ENCODE assay signal across 8 cellular contexts in the genomic region with DNA sequence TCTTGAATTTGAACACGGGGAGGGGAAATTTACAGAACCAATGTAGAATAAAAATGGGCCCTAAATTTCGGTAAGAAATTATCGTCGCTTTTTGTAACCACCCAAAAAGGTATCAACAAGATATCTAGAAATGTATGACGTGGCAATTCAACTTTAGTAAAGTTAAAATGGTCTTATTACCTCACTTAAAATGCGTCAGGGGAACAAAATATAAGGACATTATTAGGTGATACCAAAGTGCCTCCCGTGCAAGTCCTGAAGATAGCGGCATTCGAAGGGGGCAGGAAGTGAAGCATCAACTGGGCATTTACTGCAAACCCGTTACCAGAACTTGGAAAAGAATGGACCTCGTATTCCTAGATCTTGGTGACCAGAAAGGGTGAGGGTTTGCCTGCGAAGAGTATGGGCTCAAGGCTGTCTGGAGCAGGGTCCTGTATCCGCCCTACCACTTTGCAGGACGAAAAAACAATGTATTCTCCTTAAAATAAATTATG. TPM values are rescaled to one million over a fixed set of nuclear protein-coding genes. Genes with fewer than 3 reads are reported as not detected.
A peak's percentile ranks its signal among the peaks of the same experiment; 100 is the strongest.
DNase-seq lines count a peak whose midpoint lies in the region; ATAC-seq, FAIRE-seq and TF ChIP-seq lines count a peak whose summit lies in the region.

No MANE protein-coding gene starts in this region.

- H3K27ac Mint-ChIP-seq in activated CD8-positive, alpha-beta memory T cell treated with anti-CD3 and anti-CD28 coated beads, Interleukin-2, amount 10 ng/mL, durations not matched to agents 7 days and 5 days, result peak overlapping the region; percentile 54
- peak overlapping the region; percentile 70 for H3K27ac Mint-ChIP-seq in activated T-helper 1 cell treated with anti-CD3 and anti-CD28 coated beads, Interleukin-12 subunit alpha, Interleukin-12 subunit beta, Interleukin-2, Interleukin-4 antibody, amounts not matched to agents 30 ng/mL and 10 ng/mL and 1 ng/mL, durations not matched to agents 14 hours and 24 hours and 36 hours

- dilution Hi-C loops in keratinocyte (cut with MboI; ENCODE audit: extremely low pct_ligation_motif_present, low sequenced_read_pairs), result no loop called here

- H3K9me3 ChIP-seq in keratinocyte (ENCODE audit: control insufficient read depth, low read depth, low read length) (no peaks in the 10 kb centered on the region), tibial artery (no peaks in the 10 kb centered on the region)

- no peaks in the 10 kb centered on the region for H4K20me1 ChIP-seq in keratinocyte (ENCODE audit: control insufficient read depth, extremely low read depth, insufficient read depth, low read length)

- H3K36me3 ChIP-seq in keratinocyte (ENCODE audit: control insufficient read depth in 2 of 2, extremely low read depth in 1 of 2, insufficient read depth in 2 of 2, low read length in 2 of 2) (no peaks in the 10 kb centered on the region), tibial artery (no peaks in the 10 kb centered on the region)

- peaks cover 11% of the 10 kb centered on the region for H3K27me3 ChIP-seq in keratinocyte (ENCODE audit: control insufficient read depth, extremely low read depth, insufficient read depth, low read length)
- H3K27me3 ChIP-seq in tibial artery, result no peaks in the 10 kb centered on the region

- H3K4me3 ChIP-seq in keratinocyte (ENCODE audit: control insufficient read depth in 2 of 3, extremely low read depth in 1 of 3, insufficient read depth in 2 of 3, low read depth in 1 of 3, low read length in 3 of 3) (peak overlapping the region; percentile 70 to 84 (median 73)), tibial artery (peak overlapping the region; percentile 84 to 87)

- H3K27ac ChIP-seq in keratinocyte (ENCODE audit: control insufficient read depth, insufficient read depth, low read length), result no peak overlapping the region
- H3K27ac ChIP-seq in tibial artery, result peak overlapping the region; percentile 83 to 86

- peak overlapping the region; percentile 60 for H3K9ac ChIP-seq in keratinocyte (ENCODE audit: control insufficient read depth, extremely low read depth, insufficient read depth, low read length)

- no peaks in the 10 kb centered on the region for H3K9me3 Mint-ChIP-seq in activated CD8-positive, alpha-beta memory T cell treated with anti-CD3 and anti-CD28 coated beads, Interleukin-2, amount 10 ng/mL, durations not matched to agents 7 days and 5 days (ENCODE audit: low read depth)
- no peaks in the 10 kb centered on the region for H3K9me3 Mint-ChIP-seq in activated T-helper 1 cell treated with anti-CD3 and anti-CD28 coated beads, Interleukin-12 subunit alpha, Interleukin-12 subunit beta, Interleukin-2, Interleukin-4 antibody, amounts not matched to agents 30 ng/mL and 10 ng/mL and 1 ng/mL, durations not matched to agents 14 hours and 24 hours and 36 hours

- DNase-seq in activated CD8-positive, alpha-beta memory T cell treated with anti-CD3 and anti-CD28 coated beads, Interleukin-2, amount 10 ng/mL, durations not matched to agents 7 days and 5 days, result no peak
- DNase-seq in activated CD8-positive, alpha-beta memory T cell treated with anti-CD3 and anti-CD28 coated beads for 24 hours, result no peak
- DNase-seq in activated T-helper 1 cell treated with anti-CD3 and anti-CD28 coated beads, Interleukin-12 subunit alpha, Interleukin-12 subunit beta, Interleukin-2, Interleukin-4 antibody, amounts not matched to agents 30 ng/mL and 10 ng/mL and 1 ng/mL, durations not matched to agents 14 hours and 24 hours and 36 hours (ENCODE audit: low spot score), result no peak
- DNase-seq in keratinocyte (ENCODE audit: low read depth, low spot score) (no peak), tibial artery (no peak), SKM-1 treated with dmso at 0.1 percent for 144 hours (lab: John Stamatoyannopoulos, UW; ENCODE audit: unreplicated experiment) (no peak), AG20443 (ENCODE audit: low spot score) (no peak)

- no peak for ATAC-seq in activated CD8-positive, alpha-beta memory T cell treated with anti-CD3 and anti-CD28 coated beads, Interleukin-2, amount 10 ng/mL, durations not matched to agents 7 days and 5 days
- no peak for ATAC-seq in HG03432 (IDR thresholded peaks at IDR 0.05; ENCODE audit: unreplicated experiment)

- no peaks in the 10 kb centered on the region for H3K27me3 Mint-ChIP-seq in activated CD8-positive, alpha-beta memory T cell treated with anti-CD3 and anti-CD28 coated beads, Interleukin-2, amount 10 ng/mL, durations not matched to agents 7 days and 5 days
- no peaks in the 10 kb centered on the region for H3K27me3 Mint-ChIP-seq in activated T-helper 1 cell treated with anti-CD3 and anti-CD28 coated beads, Interleukin-12 subunit alpha, Interleukin-12 subunit beta, Interleukin-2, Interleukin-4 antibody, amounts not matched to agents 30 ng/mL and 10 ng/mL and 1 ng/mL, durations not matched to agents 14 hours and 24 hours and 36 hours (ENCODE audit: insufficient read depth)

- H3K4me1 Mint-ChIP-seq in activated CD8-positive, alpha-beta memory T cell treated with anti-CD3 and anti-CD28 coated beads, Interleukin-2, amount 10 ng/mL, durations not matched to agents 7 days and 5 days, result peaks cover 18% of the 10 kb centered on the region
- H3K4me1 Mint-ChIP-seq in activated T-helper 1 cell treated with anti-CD3 and anti-CD28 coated beads, Interleukin-12 subunit alpha, Interleukin-12 subunit beta, Interleukin-2, Interleukin-4 antibody, amounts not matched to agents 30 ng/mL and 10 ng/mL and 1 ng/mL, durations not matched to agents 14 hours and 24 hours and 36 hours (ENCODE audit: low read depth), result peaks cover 10% of the 10 kb centered on the region

- no peaks in the 10 kb centered on the region for H3K9me1 ChIP-seq in keratinocyte (ENCODE audit: control insufficient read depth, extremely low read depth, insufficient read depth, low read length)

- FAIRE-seq in keratinocyte (lab: Jason Lieb, UNC), result peak; percentile 65

- peak overlapping the region; percentile 74 for H3K4me3 Mint-ChIP-seq in activated CD8-positive, alpha-beta memory T cell treated with anti-CD3 and anti-CD28 coated beads, Interleukin-2, amount 10 ng/mL, durations not matched to agents 7 days and 5 days
- H3K4me3 Mint-ChIP-seq in activated T-helper 1 cell treated with anti-CD3 and anti-CD28 coated beads, Interleukin-12 subunit alpha, Interleukin-12 subunit beta, Interleukin-2, Interleukin-4 antibody, amounts not matched to agents 30 ng/mL and 10 ng/mL and 1 ng/mL, durations not matched to agents 14 hours and 24 hours and 36 hours, result peak overlapping the region; percentile 79

- no peak for TF ChIP-seq CTCF in keratinocyte (optimal IDR thresholded peaks at IDR 0.05 in 1 of 3, IDR thresholded peaks at IDR 0.05 in 1 of 3, conservative IDR thresholded peaks at IDR 0.05 in 1 of 3; ENCODE audit: extremely low read depth in 1 of 3, insufficient read depth in 2 of 3, low read length in 3 of 3)
- TF ChIP-seq CTCF in tibial artery (IDR thresholded peaks at IDR 0.05), result no peak

- H3K4me2 ChIP-seq in keratinocyte (ENCODE audit: control insufficient read depth, extremely low read depth, insufficient read depth, low read depth, low read length), result peak overlapping the region; percentile 92

- CTCF ChIA-PET in activated CD8-positive, alpha-beta memory T cell treated with anti-CD3 and anti-CD28 coated beads, Interleukin-2, amount 10 ng/mL, durations not matched to agents 7 days and 5 days (lab: Charles Lee), result no interaction called here

- H3K4me1 ChIP-seq in keratinocyte (ENCODE audit: control insufficient read depth, extremely low read depth, insufficient read depth, low read length) (peaks cover 14% of the 10 kb centered on the region), tibial artery (peaks cover 0 to 16% (median 0%) of the 10 kb centered on the region in 4 donors)

- peak overlapping the region; percentile 73 for H2AFZ ChIP-seq in keratinocyte (ENCODE audit: control insufficient read depth, low read length)

- H3K36me3 Mint-ChIP-seq in activated CD8-positive, alpha-beta memory T cell treated with anti-CD3 and anti-CD28 coated beads, Interleukin-2, amount 10 ng/mL, durations not matched to agents 7 days and 5 days, result peaks cover 10% of the 10 kb centered on the region
- H3K36me3 Mint-ChIP-seq in activated T-helper 1 cell treated with anti-CD3 and anti-CD28 coated beads, Interleukin-12 subunit alpha, Interleukin-12 subunit beta, Interleukin-2, Interleukin-4 antibody, amounts not matched to agents 30 ng/mL and 10 ng/mL and 1 ng/mL, durations not matched to agents 14 hours and 24 hours and 36 hours (ENCODE audit: low read depth), result peaks cover 19% of the 10 kb centered on the region

- intact Hi-C loops in activated T-helper 1 cell treated with anti-CD3 and anti-CD28 coated beads, Interleukin-12 subunit alpha, Interleukin-12 subunit beta, Interleukin-2, Interleukin-4 antibody, amounts not matched to agents 30 ng/mL and 10 ng/mL and 1 ng/mL, durations not matched to agents 14 hours and 24 hours and 36 hours (cut with micrococcal nuclease), result loop anchor here (1.0 to 2.0 kb wide), 5 partner anchors 37 to 1017 kb away; a partner anchor contains a TSS
- intact Hi-C loops in tibial artery (cut with DNase I; ENCODE audit: low total_unique reads), result loop anchor here (10.0 kb wide), 2 partner anchors 179 to 359 kb away; a partner anchor contains a TSS

- H3K79me2 ChIP-seq in keratinocyte (ENCODE audit: control insufficient read depth, insufficient read depth, low read length), result no peaks in the 10 kb centered on the region

RNA-seq across cellular contexts. Expression of a gene that starts 1.0 kb away (rescaled TPM):
- 10 to 100 TPM; 21.4 to 22.4 TPM for total RNA-seq in activated CD8-positive, alpha-beta memory T cell treated with anti-CD3 and anti-CD28 coated beads, Interleukin-2, amount 10 ng/mL, durations not matched to agents 7 days and 5 days
- 20.7 and 35.3 TPM in 2 replicates for total RNA-seq in activated T-helper 1 cell treated with anti-CD3 and anti-CD28 coated beads, Interleukin-12 subunit alpha, Interleukin-12 subunit beta, Interleukin-2, Interleukin-4 antibody, amounts not matched to agents 30 ng/mL and 10 ng/mL and 1 ng/mL, durations not matched to agents 14 hours and 24 hours and 36 hours
- polyA plus RNA-seq in keratinocyte, result 6.1 to 15.0 TPM (median 7.7 TPM) in 3 replicates
- polyA plus RNA-seq in keratinocyte (2011; ENCODE audit: low read depth), result 19.5 TPM
- polyA plus RNA-seq in keratinocyte (2011; cell fraction: cytosol; rRNA removed), result 5.7 and 11.4 TPM in 2 replicates
- 3.2 and 5.4 TPM in 2 replicates for polyA plus RNA-seq in keratinocyte (2011; cell fraction: nucleus; rRNA removed)
- polyA plus RNA-seq in keratinocyte (2012; ENCODE audit: low replicate concordance), result 9.3 and 10.4 TPM in 2 replicates
- polyA minus RNA-seq in keratinocyte, result 1.3 to 9.4 TPM (median 2.7 TPM) in 3 replicates
- polyA minus RNA-seq in keratinocyte (2011; cell fraction: cytosol; rRNA and poly(A)+ RNA removed), result 5.9 TPM
- 0.63 and 2.1 TPM in 2 replicates for polyA minus RNA-seq in keratinocyte (2011; cell fraction: nucleus; rRNA and poly(A)+ RNA removed)
